ENCODE assay signal across 16 cellular contexts in the genomic region with DNA sequence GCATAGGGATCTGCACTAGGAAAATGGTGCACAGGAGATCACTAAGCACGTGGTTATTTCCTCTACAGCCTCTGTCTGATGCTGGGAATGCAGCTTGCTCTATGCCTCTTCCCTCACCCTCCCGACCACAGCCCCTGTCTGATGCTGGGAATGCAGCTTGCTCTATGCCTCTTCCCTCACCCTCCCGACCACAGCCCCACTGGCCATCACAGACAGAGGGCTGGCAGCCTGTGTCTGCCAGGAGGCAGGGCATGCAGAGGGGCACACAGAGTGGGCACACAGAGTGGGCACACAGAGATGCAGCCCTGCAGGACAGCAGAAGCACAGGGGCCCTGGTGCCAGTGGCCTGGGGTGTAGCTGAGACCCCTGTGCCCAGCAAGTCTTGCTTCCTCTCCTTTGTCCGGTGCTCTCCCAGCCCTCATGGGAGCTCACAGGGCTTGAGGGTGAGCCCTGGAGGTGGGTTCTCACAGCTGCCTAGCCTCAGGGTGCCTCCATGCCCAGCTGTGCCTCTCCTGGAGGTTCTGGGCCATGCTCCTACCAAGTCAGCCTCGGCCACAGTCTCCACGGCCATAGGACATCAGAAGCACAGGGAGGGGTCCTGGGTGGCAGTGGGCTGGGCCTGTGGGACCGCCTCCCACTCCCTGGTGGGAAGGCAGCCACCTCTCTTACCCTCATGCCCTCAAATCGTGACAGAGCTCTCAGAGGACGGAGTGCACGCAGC.
DNase-seq lines count a peak whose midpoint lies in the region; TF ChIP-seq lines count a peak whose summit lies in the region.
"Had no signal": no experiment of that assay in that cellular context is flagged by ENCODE, and none has a peak within 500 bp of the region (broad histone marks: within the 10 kb centered on the region; RNA-seq: fewer than 3 reads in every experiment).

No MANE protein-coding gene starts in this region.

- H3K9me3 Mint-ChIP-seq in activated T-cell treated with anti-CD3 and anti-CD28 coated beads, Interleukin-2, amount 50 U/mL, for 24 hours: no peaks in the 10 kb centered on the region
- H3K9me3 Mint-ChIP-seq in chondrocyte (ENCODE audit: low read depth): peaks cover 3% of the 10 kb centered on the region

- H3K27me3 ChIP-seq in spleen (replicated peaks in 1 of 7) (peaks cover 0 to 8% (median 0%) of the 10 kb centered on the region in 7 donors), BE2C (no peaks in the 10 kb centered on the region)
- H3K27me3 ChIP-seq: Peyer's patch, SJSA1 had no signal

- peaks cover 0 to 11% (median 0%) of the 10 kb centered on the region in 6 donors for H3K36me3 ChIP-seq in spleen
- H3K36me3 ChIP-seq in BE2C: no peaks in the 10 kb centered on the region
- H3K36me3 ChIP-seq: Peyer's patch, SJSA1 had no signal

- no peaks in the 10 kb centered on the region for H3K4me1 Mint-ChIP-seq in activated T-cell treated with anti-CD3 and anti-CD28 coated beads, Interleukin-2, amount 50 U/mL, for 24 hours (ENCODE audit: low read depth)
- H3K4me1 Mint-ChIP-seq in chondrocyte (ENCODE audit: low read depth): no peaks in the 10 kb centered on the region

- no peak overlapping the region for H3K4me3 Mint-ChIP-seq in activated T-cell treated with anti-CD3 and anti-CD28 coated beads, Interleukin-2, amount 50 U/mL, for 24 hours
- H3K4me3 Mint-ChIP-seq in chondrocyte (ENCODE audit: unreplicated experiment): no peak overlapping the region

- DNase-seq in activated T-cell treated with anti-CD3 and anti-CD28 coated beads, Interleukin-2, amount 50 U/mL, for 24 hours: peak; percentile 14
- DNase-seq in activated T-cell treated with anti-CD3 and anti-CD28 coated beads, Interleukin-2, amount 50 U/mL, for 1 hour: no peak
- DNase-seq in chondrocyte (ENCODE audit: low spot score) (peak; percentile 65), mesenteric fat pad (ENCODE audit: low spot score) (peak; percentile 87), spleen (peak; percentile 61), SW480 (ENCODE audit: low spot score) (no peak), BE2C (no peak)
- no peak for DNase-seq in stimulated activated CD8-positive, alpha-beta memory T cell treated with anti-CD3 and anti-CD28 coated beads, Interleukin-4, amount 100 ng/mL, for 48 hours
- DNase-seq: DMS53, GDM1, Kasumi-1, NCI-H1694 treated with DMSO at 0.1 percent for 48 hours, NCI-H446, NCI-H526 had no signal

- WGBS in spleen, 5 donors: 77 to 81% (median 78%) methylated on average over 10 of the region's 10 CpGs

- no peak overlapping the region for H3K27ac Mint-ChIP-seq in activated T-cell treated with anti-CD3 and anti-CD28 coated beads, Interleukin-2, amount 50 U/mL, for 24 hours
- H3K27ac Mint-ChIP-seq in chondrocyte (ENCODE audit: unreplicated experiment): no peak overlapping the region

- no peak for TF ChIP-seq POLR2A in spleen (IDR thresholded peaks at IDR 0.05)

- no peaks in the 10 kb centered on the region for H3K36me3 Mint-ChIP-seq in activated T-cell treated with anti-CD3 and anti-CD28 coated beads, Interleukin-2, amount 50 U/mL, for 24 hours (ENCODE audit: low read depth)
- H3K36me3 Mint-ChIP-seq in chondrocyte (ENCODE audit: low read depth): no peaks in the 10 kb centered on the region

- intact Hi-C loops in spleen (cut with DNase I; ENCODE audit: low total_unique reads): no loop called here

- no peak overlapping the region for H3K27ac ChIP-seq in spleen
- H3K27ac ChIP-seq: Peyer's patch, SJSA1 had no signal

- H3K4me3 ChIP-seq in spleen: no peak overlapping the region
- no peak overlapping the region for H3K4me3 ChIP-seq in BE2C (ENCODE audit: low read depth, low read length)
- H3K4me3 ChIP-seq: Peyer's patch, SJSA1 had no signal

- H3K27me3 Mint-ChIP-seq in activated T-cell treated with anti-CD3 and anti-CD28 coated beads, Interleukin-2, amount 50 U/mL, for 24 hours: no peaks in the 10 kb centered on the region
- no peaks in the 10 kb centered on the region for H3K27me3 Mint-ChIP-seq in chondrocyte (ENCODE audit: low read depth)

- H3K4me1 ChIP-seq in spleen (no peaks in the 10 kb centered on the region), BE2C (no peaks in the 10 kb centered on the region)
- H3K4me1 ChIP-seq: Peyer's patch, SJSA1 had no signal

- H3K9me3 ChIP-seq in spleen: no peaks in the 10 kb centered on the region
- H3K9me3 ChIP-seq in BE2C: no peaks in the 10 kb centered on the region
- H3K9me3 ChIP-seq: Peyer's patch, SJSA1 had no signal

- TF ChIP-seq CTCF in chondrocyte (IDR thresholded peaks at IDR 0.05) (no peak), spleen (IDR thresholded peaks at IDR 0.05 in 8 of 11, conservative IDR thresholded peaks at IDR 0.05 in 3 of 11) (no peak), BE2C (IDR thresholded peaks at IDR 0.05; ENCODE audit: low read depth, low read length) (no peak)

Comparison
In these comparisons a context has a peak if more than half of its experiments do, and no peak if none do; other contexts are left out.
1. DNase-seq: peak in activated T-cell treated with anti-CD3 and anti-CD28 coated beads, Interleukin-2, amount 50 U/mL, for 24 hours (single experiment), chondrocyte (single experiment), mesenteric fat pad (single experiment) and spleen (single experiment); none in activated T-cell treated with anti-CD3 and anti-CD28 coated beads, Interleukin-2, amount 50 U/mL, for 1 hour (single experiment), stimulated activated CD8-positive, alpha-beta memory T cell treated with anti-CD3 and anti-CD28 coated beads, Interleukin-4, amount 100 ng/mL, for 48 hours (single experiment), SW480 (single experiment) and BE2C (single experiment).